11 cellular contexts compared by ENCODE assay signal in the genomic region with DNA sequence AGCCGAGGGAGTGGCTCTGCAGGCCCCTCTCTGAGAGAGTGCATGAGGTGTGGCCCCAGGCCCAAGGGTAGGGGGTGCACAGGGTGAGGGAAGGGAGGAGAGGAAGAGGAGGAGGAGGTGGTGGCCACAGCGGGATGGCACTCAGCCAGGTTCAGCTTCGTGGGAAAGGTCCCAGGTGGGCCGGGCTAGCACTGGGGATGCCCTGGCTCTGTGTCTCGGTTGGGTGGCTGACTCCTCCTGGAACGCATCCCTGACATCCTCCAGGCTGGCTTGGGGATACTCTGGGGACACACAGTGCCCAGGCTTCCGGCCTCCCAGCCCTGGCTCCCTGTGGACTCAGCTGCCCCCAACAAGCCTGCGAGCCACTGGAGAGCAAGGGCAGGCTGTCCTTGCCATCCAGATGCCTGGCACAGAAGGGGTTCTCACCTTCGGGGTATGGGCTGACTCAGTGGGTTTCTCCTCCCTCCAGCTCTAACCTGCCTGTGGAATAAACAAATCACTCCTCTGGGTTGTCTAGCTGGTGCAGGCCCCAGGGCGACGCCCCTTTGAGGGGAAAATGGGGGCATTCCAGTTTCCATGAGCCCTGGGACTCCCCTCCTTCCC. TPM values are rescaled to one million over a fixed set of nuclear protein-coding genes. Genes with fewer than 3 reads are reported as not detected.
DNase-seq lines count a peak whose midpoint lies in the region; ATAC-seq and TF ChIP-seq lines count a peak whose summit lies in the region.
"Had no signal": no experiment of that assay in that cellular context is flagged by ENCODE, and none has a peak within 500 bp of the region (broad histone marks: within the 10 kb centered on the region; RNA-seq: fewer than 3 reads in every experiment).

No MANE protein-coding gene starts in this region.

- TF ChIP-seq CTCF in stomach (IDR thresholded peaks at IDR 0.05) = no peak

- CTCF ChIA-PET in naive thymus-derived CD4-positive, alpha-beta T cell (lab: Charles Lee) = interaction anchor here (0.6 to 7.7 kb wide), 11 partner anchors 8 to 122 kb away, joined by 3 to 43 read pairs (median 4); no protein-coding TSS in a partner anchor

- POLR2A ChIA-PET in naive thymus-derived CD4-positive, alpha-beta T cell (lab: Charles Lee) = interaction anchor here (0.9 to 3.5 kb wide), 12 partner anchors 9 to 751 kb away, joined by 3 to 23 read pairs (median 6); partner anchors contain the start of genes ACTR1B and COX5B

- H3K4me3 Mint-ChIP-seq in activated T-helper 2 cell treated with anti-CD3 and anti-CD28 coated beads, Interferon-gamma antibody, Interleukin-2, Interleukin-4, amounts not matched to agents 10 μg/mL and 5 μg/mL and 100 μg/mL, durations not matched to agents 14 hours and 24 hours and 36 hours (ENCODE audit: low read depth) = peak overlapping the region; percentile 97
- H3K4me3 Mint-ChIP-seq in naive thymus-derived CD4-positive, alpha-beta T cell = peak overlapping the region; percentile 86 to 100 (median 94)

- TF ChIP-seq EP300 in stomach (IDR thresholded peaks at IDR 0.05) = no peak

- H3K27me3 ChIP-seq in naive thymus-derived CD4-positive, alpha-beta T cell (ENCODE audit: control insufficient read depth in 2 of 2, insufficient read depth in 2 of 2, low read length in 2 of 2) = no peaks in the 10 kb centered on the region
- H3K27me3 ChIP-seq in stomach = peaks cover 0 to 10% (median 0%) of the 10 kb centered on the region in 3 donors
- H3K27me3 ChIP-seq: heart right ventricle had no signal

- peaks cover 61% of the 10 kb centered on the region for H3K4me1 Mint-ChIP-seq in activated T-helper 2 cell treated with anti-CD3 and anti-CD28 coated beads, Interferon-gamma antibody, Interleukin-2, Interleukin-4, amounts not matched to agents 10 μg/mL and 5 μg/mL and 100 μg/mL, durations not matched to agents 14 hours and 24 hours and 36 hours (ENCODE audit: low read depth)
- peaks cover 58 to 82% (median 68%) of the 10 kb centered on the region in 7 donors for H3K4me1 Mint-ChIP-seq in naive thymus-derived CD4-positive, alpha-beta T cell

- peak overlapping the region; percentile 95 for H3K27ac ChIP-seq in naive thymus-derived CD4-positive, alpha-beta T cell (ENCODE audit: low read depth, low read length)
- peak overlapping the region in 3 of 5 donors; percentile 31 to 68 (median 46) for H3K27ac ChIP-seq in stomach
- H3K27ac ChIP-seq: KMS-11 had no signal

- no peak for TF ChIP-seq POLR2A in stomach (IDR thresholded peaks at IDR 0.05)

- peaks cover 0 to 17% (median 0%) of the 10 kb centered on the region in 3 experiments for H3K36me3 ChIP-seq in naive thymus-derived CD4-positive, alpha-beta T cell (ENCODE audit: control insufficient read depth in 2 of 3, insufficient read depth in 3 of 3, low read length in 3 of 3)
- H3K36me3 ChIP-seq in stomach = no peaks in the 10 kb centered on the region
- H3K36me3 ChIP-seq: heart right ventricle had no signal

- peaks cover 44% of the 10 kb centered on the region for H3K36me3 Mint-ChIP-seq in activated T-helper 2 cell treated with anti-CD3 and anti-CD28 coated beads, Interferon-gamma antibody, Interleukin-2, Interleukin-4, amounts not matched to agents 10 μg/mL and 5 μg/mL and 100 μg/mL, durations not matched to agents 14 hours and 24 hours and 36 hours (ENCODE audit: low read depth)
- peaks cover 3 to 41% (median 9%) of the 10 kb centered on the region in 5 donors for H3K36me3 Mint-ChIP-seq in naive thymus-derived CD4-positive, alpha-beta T cell

- peak overlapping the region; percentile 94 for H3K4me3 ChIP-seq in naive thymus-derived CD4-positive, alpha-beta T cell (ENCODE audit: low read length)
- no peak overlapping the region for H3K4me3 ChIP-seq in stomach

- 62 to 78% (median 71%) methylated on average over 6 to 11 of the region's 11 CpGs for WGBS in stomach, 5 donors

- no peaks in the 10 kb centered on the region for H3K9me3 Mint-ChIP-seq in activated T-helper 2 cell treated with anti-CD3 and anti-CD28 coated beads, Interferon-gamma antibody, Interleukin-2, Interleukin-4, amounts not matched to agents 10 μg/mL and 5 μg/mL and 100 μg/mL, durations not matched to agents 14 hours and 24 hours and 36 hours
- peaks cover 0 to 2% (median 0%) of the 10 kb centered on the region in 11 donors for H3K9me3 Mint-ChIP-seq in naive thymus-derived CD4-positive, alpha-beta T cell

- DNase-seq in activated CD4-positive, CD25-positive, alpha-beta regulatory T cell (lab: John Stamatoyannopoulos, UW) = no peak
- no peak for DNase-seq in activated T-helper 2 cell treated with anti-CD3 and anti-CD28 coated beads, Interferon-gamma antibody, Interleukin-2, Interleukin-4, amounts not matched to agents 10 μg/mL and 5 μg/mL and 100 μg/mL, durations not matched to agents 14 hours and 24 hours and 36 hours (ENCODE audit: low spot score)
- peak in 4 of 9 donors; percentile 14 to 73 (median 36) for DNase-seq in naive thymus-derived CD4-positive, alpha-beta T cell
- DNase-seq in stomach (no peak), left cardiac atrium (no peak), NCI-H1694 treated with DMSO at 0.1 percent for 48 hours (lab: John Stamatoyannopoulos, UW) (no peak)
- DNase-seq: 8988T, heart right ventricle had no signal

- H3K9me3 ChIP-seq in naive thymus-derived CD4-positive, alpha-beta T cell (ENCODE audit: control insufficient read depth in 2 of 3, low read length in 3 of 3) = no peaks in the 10 kb centered on the region
- H3K9me3 ChIP-seq in stomach = no peaks in the 10 kb centered on the region
- H3K9me3 ChIP-seq: heart right ventricle had no signal

- H3K27ac Mint-ChIP-seq in activated T-helper 2 cell treated with anti-CD3 and anti-CD28 coated beads, Interferon-gamma antibody, Interleukin-2, Interleukin-4, amounts not matched to agents 10 μg/mL and 5 μg/mL and 100 μg/mL, durations not matched to agents 14 hours and 24 hours and 36 hours = peak overlapping the region; percentile 98
- H3K27ac Mint-ChIP-seq in naive thymus-derived CD4-positive, alpha-beta T cell = peak overlapping the region; percentile 94 to 100 (median 99)

- intact Hi-C loops in activated T-helper 2 cell treated with anti-CD3 and anti-CD28 coated beads, Interferon-gamma antibody, Interleukin-2, Interleukin-4, amounts not matched to agents 10 μg/mL and 5 μg/mL and 100 μg/mL, durations not matched to agents 14 hours and 24 hours and 36 hours (cut with micrococcal nuclease) = loop anchor here (5.0 to 10.0 kb wide), 2 partner anchors 675 to 742 kb away; no protein-coding TSS in a partner anchor
- intact Hi-C loops in naive thymus-derived CD4-positive, alpha-beta T cell (cut with micrococcal nuclease) = loop anchor here (1.0 to 10.0 kb wide), 8 partner anchors 14 to 1125 kb away; partner anchors contain the start of genes ACTR1B (in 1 of the 2) and TMEM131 (in 1 of the 2)
- intact Hi-C loops in stomach (cut with DNase I; ENCODE audit: low total_unique reads) = no loop called here
- intact Hi-C loops in left cardiac atrium (cut with DNase I) = loop anchor here in 1 of 2 donors (10.0 kb wide), 1 partner anchor 672 kb away; no protein-coding TSS in a partner anchor

- H3K4me1 ChIP-seq in naive thymus-derived CD4-positive, alpha-beta T cell (ENCODE audit: control insufficient read depth in 2 of 2, insufficient read depth in 2 of 2, low read length in 2 of 2) = peaks cover 53 to 62% of the 10 kb centered on the region in 2 donors
- H3K4me1 ChIP-seq in stomach = no peaks in the 10 kb centered on the region

- H3K27me3 Mint-ChIP-seq in activated T-helper 2 cell treated with anti-CD3 and anti-CD28 coated beads, Interferon-gamma antibody, Interleukin-2, Interleukin-4, amounts not matched to agents 10 μg/mL and 5 μg/mL and 100 μg/mL, durations not matched to agents 14 hours and 24 hours and 36 hours (ENCODE audit: low read depth) = no peaks in the 10 kb centered on the region
- H3K27me3 Mint-ChIP-seq in naive thymus-derived CD4-positive, alpha-beta T cell = peaks cover 0 to 2% (median 0%) of the 10 kb centered on the region in 5 donors

- peak; percentile 22 to 39 for ATAC-seq in activated CD4-positive, CD25-positive, alpha-beta regulatory T cell treated with anti-CD3 and anti-CD28 coated beads, Interleukin-2, amount 50 U/mL, for 24 hours
- ATAC-seq in naive thymus-derived CD4-positive, alpha-beta T cell = peak; percentile 11
- ATAC-seq in HG03139 (IDR thresholded peaks at IDR 0.05; ENCODE audit: unreplicated experiment) (no peak), left cardiac atrium (no peak)

RNA-seq across cellular contexts. Expression of gene ZAP70, which starts 0.6 kb away (rescaled TPM):
- total RNA-seq in activated T-helper 2 cell treated with anti-CD3 and anti-CD28 coated beads, Interferon-gamma antibody, Interleukin-2, Interleukin-4, amounts not matched to agents 10 μg/mL and 5 μg/mL and 100 μg/mL, durations not matched to agents 14 hours and 24 hours and 36 hours = 231 and 234 TPM in 2 replicates
- total RNA-seq in naive thymus-derived CD4-positive, alpha-beta T cell = 100 to 1,000 TPM; 354 to 432 (median 382) TPM
- 100 to 1,000 TPM; 105 to 166 TPM for polyA plus RNA-seq in naive thymus-derived CD4-positive, alpha-beta T cell
- total RNA-seq in stomach (10 to 100 TPM in 3 of 5 donors, 1 to 10 TPM in 2; 3.3 to 78.2 (median 19.2) TPM), left cardiac atrium (1 to 10 TPM; 1.6 to 2.6 TPM)
- 1 to 10 TPM; 1.1 to 2.8 (median 2.1) TPM for polyA plus RNA-seq in stomach

RNA-seq across cellular contexts. Expression of gene C2orf92, which starts 43.3 kb away (rescaled TPM):
- 17.2 and 21.8 TPM in 2 replicates for total RNA-seq in activated T-helper 2 cell treated with anti-CD3 and anti-CD28 coated beads, Interferon-gamma antibody, Interleukin-2, Interleukin-4, amounts not matched to agents 10 μg/mL and 5 μg/mL and 100 μg/mL, durations not matched to agents 14 hours and 24 hours and 36 hours
- total RNA-seq in naive thymus-derived CD4-positive, alpha-beta T cell = 10 to 100 TPM; 10.7 to 23.4 (median 21.0) TPM
- 1 to 10 TPM in 1 of 2 donors, under 1 TPM in 1; 0.66 to 1.1 TPM for polyA plus RNA-seq in naive thymus-derived CD4-positive, alpha-beta T cell
- total RNA-seq in stomach (10 to 100 TPM in 2 of 5 donors, 1 to 10 TPM in 1, not detected in 2; 2.3 to 35.3 (median 15.2) TPM), left cardiac atrium (1 to 10 TPM; 2.7 to 3.9 TPM)
- 1 to 10 TPM; 3.1 to 7.8 (median 4.2) TPM for polyA plus RNA-seq in stomach

RNA-seq across cellular contexts. Expression of gene ACTR1B, which starts 49.0 kb away (rescaled TPM):
- 142 and 147 TPM in 2 replicates for total RNA-seq in activated T-helper 2 cell treated with anti-CD3 and anti-CD28 coated beads, Interferon-gamma antibody, Interleukin-2, Interleukin-4, amounts not matched to agents 10 μg/mL and 5 μg/mL and 100 μg/mL, durations not matched to agents 14 hours and 24 hours and 36 hours
- 10 to 100 TPM; 75.9 to 95.5 (median 89.5) TPM for total RNA-seq in naive thymus-derived CD4-positive, alpha-beta T cell
- 10 to 100 TPM; 13.2 to 14.7 TPM for polyA plus RNA-seq in naive thymus-derived CD4-positive, alpha-beta T cell
- total RNA-seq in stomach (10 to 100 TPM; 47.5 to 92.1 (median 53.4) TPM), left cardiac atrium (10 to 100 TPM; 51.0 to 65.3 TPM)
- 10 to 100 TPM; 56.2 to 60.3 (median 57.3) TPM for polyA plus RNA-seq in stomach

Comparison
In these comparisons a context has a peak if more than half of its experiments do, and no peak if none do; other contexts are left out.
1. ATAC-seq: peak in activated CD4-positive, CD25-positive, alpha-beta regulatory T cell treated with anti-CD3 and anti-CD28 coated beads, Interleukin-2, amount 50 U/mL, for 24 hours (2 of 2) and naive thymus-derived CD4-positive, alpha-beta T cell (single experiment); none in HG03139 (single experiment) and left cardiac atrium (0 of 2).